Comparison of ENCODE assay signal across 32 cellular contexts in the genomic region with DNA sequence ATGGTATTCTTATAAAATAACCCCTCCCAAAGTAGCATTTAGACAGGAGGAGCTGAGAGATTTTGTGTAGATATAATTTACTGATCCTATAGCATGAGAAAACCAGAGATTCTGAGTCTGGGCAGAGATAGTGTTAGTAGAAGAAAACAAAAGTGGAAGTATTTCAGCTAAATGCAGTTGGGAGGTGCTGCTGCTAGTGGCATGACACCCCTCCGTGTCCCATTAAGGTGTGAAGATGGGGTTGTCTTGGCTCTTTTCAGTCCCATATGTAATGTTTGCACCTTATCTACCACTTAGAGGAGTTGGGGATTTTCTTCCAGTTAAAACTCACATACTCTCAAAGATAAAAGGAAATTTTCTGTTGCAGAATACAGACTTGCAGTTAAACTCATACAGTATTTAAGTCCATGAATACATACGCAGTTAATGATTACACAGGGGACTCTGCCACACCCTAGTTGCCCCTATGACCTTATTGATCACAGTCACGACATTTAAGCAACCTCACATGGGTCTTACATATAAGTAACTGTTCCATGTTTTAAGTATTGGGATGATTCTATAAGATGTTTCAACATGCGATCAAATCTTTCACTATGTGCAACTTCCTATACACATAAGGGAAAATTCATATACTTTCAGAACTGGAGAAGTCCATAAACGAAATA. TPM values are rescaled to one million over a fixed set of nuclear protein-coding genes. Genes with fewer than 3 reads are reported as not detected.
DNase-seq lines count a peak whose midpoint lies in the region; ATAC-seq, FAIRE-seq and TF ChIP-seq lines count a peak whose summit lies in the region.
"Had no signal": no experiment of that assay in that cellular context is flagged by ENCODE, and none has a peak within 500 bp of the region (broad histone marks: within the 10 kb centered on the region; RNA-seq: fewer than 3 reads in every experiment).

No MANE protein-coding gene starts in this region.

- no peaks in the 10 kb centered on the region for H4K20me1 ChIP-seq in Loucy (ENCODE audit: insufficient read depth, low read length, poor library complexity, severe bottlenecking)
- H4K20me1 ChIP-seq in keratinocyte (ENCODE audit: control insufficient read depth, extremely low read depth, insufficient read depth, low read length): no peaks in the 10 kb centered on the region

- no peak overlapping the region for H3K4me2 ChIP-seq in Loucy (ENCODE audit: low read depth, low read length, poor library complexity, severe bottlenecking)
- H3K4me2 ChIP-seq in keratinocyte (ENCODE audit: control insufficient read depth, extremely low read depth, insufficient read depth, low read depth, low read length): no peak overlapping the region
- H3K4me2 ChIP-seq: SK-N-SH had no signal

- H3K79me2 ChIP-seq in Loucy (ENCODE audit: insufficient read depth, low read length) (no peaks in the 10 kb centered on the region), keratinocyte (ENCODE audit: control insufficient read depth, insufficient read depth, low read length) (no peaks in the 10 kb centered on the region)

- no peaks in the 10 kb centered on the region for H3K9me2 ChIP-seq in Loucy (replicated peaks; ENCODE audit: low read depth, low read length)
- H3K9me2 ChIP-seq: SK-N-SH had no signal

- no peak overlapping the region for H3K27ac ChIP-seq in keratinocyte (ENCODE audit: control insufficient read depth, insufficient read depth, low read length)
- H3K27ac ChIP-seq: foreskin keratinocyte, ovary, RWPE1, uterus had no signal

- H3K27me3 Mint-ChIP-seq in activated CD8-positive, alpha-beta memory T cell treated with anti-CD3 and anti-CD28 coated beads, Interleukin-2, amount 10 ng/mL, durations not matched to agents 7 days and 5 days: peaks cover 5% of the 10 kb centered on the region
- peaks cover 13% of the 10 kb centered on the region for H3K27me3 Mint-ChIP-seq in T-helper 2 cell treated with Interferon-gamma antibody and Interleukin-4, amounts not matched to agents 5 μg/mL and 100 μg/mL, for 36 hours (ENCODE audit: low read depth)

- H3K27me3 ChIP-seq in Loucy (ENCODE audit: insufficient read depth, low read length, poor library complexity, severe bottlenecking) (no peaks in the 10 kb centered on the region), keratinocyte (ENCODE audit: control insufficient read depth, extremely low read depth, insufficient read depth, low read length) (no peaks in the 10 kb centered on the region)
- H3K27me3 ChIP-seq: foreskin keratinocyte, ovary, uterus had no signal

- FAIRE-seq in keratinocyte (lab: Jason Lieb, UNC): peak; percentile 17
- FAIRE-seq: H1 had no signal

- H3K27ac Mint-ChIP-seq in activated CD8-positive, alpha-beta memory T cell treated with anti-CD3 and anti-CD28 coated beads, Interleukin-2, amount 10 ng/mL, durations not matched to agents 7 days and 5 days: no peak overlapping the region
- H3K27ac Mint-ChIP-seq in stimulated activated effector memory CD8-positive, alpha-beta T cell treated with anti-CD3 and anti-CD28 coated beads, Interleukin-12 subunit alpha, Interleukin-12 subunit beta, amount 100 ng/mL, for 72 hours: no peak overlapping the region
- H3K27ac Mint-ChIP-seq in T-helper 2 cell treated with Interferon-gamma antibody and Interleukin-4, amounts not matched to agents 5 μg/mL and 100 μg/mL, for 36 hours: no peak overlapping the region
- H3K27ac Mint-ChIP-seq: activated CD8-positive, alpha-beta T cell treated with anti-CD3 and anti-CD28 coated beads for 36 hours; activated naive CD4-positive, alpha-beta T cell treated with anti-CD3 and anti-CD28 coated beads, Interleukin-2, amount 10 ng/mL, durations not matched to agents 7 days and 5 days; naive thymus-derived CD8-positive, alpha-beta T cell had no signal

- no peak for DNase-seq in activated CD8-positive, alpha-beta memory T cell treated with anti-CD3 and anti-CD28 coated beads, Interleukin-2, amount 10 ng/mL, durations not matched to agents 7 days and 5 days
- no peak for DNase-seq in activated CD8-positive, alpha-beta memory T cell treated with anti-CD3 and anti-CD28 coated beads, Interleukin-2, amount 50 U/mL, for 48 hours
- no peak for DNase-seq in keratinocyte (ENCODE audit: low read depth, low spot score)
- DNase-seq in stimulated activated effector memory CD8-positive, alpha-beta T cell treated with anti-CD3 and anti-CD28 coated beads, Interleukin-12 subunit alpha, Interleukin-12 subunit beta, amount 100 ng/mL, for 72 hours (ENCODE audit: low spot score in 2 of 2): no peak
- no peak for DNase-seq in T-helper 2 cell treated with Interferon-gamma antibody and Interleukin-4, amounts not matched to agents 5 μg/mL and 100 μg/mL, for 36 hours (ENCODE audit: low spot score)
- no peak for DNase-seq in NCI-H2227 (lab: John Stamatoyannopoulos, UW; ENCODE audit: unreplicated experiment)
- DNase-seq in DMS 273 treated with DMSO at 0.1 percent for 48 hours (lab: John Stamatoyannopoulos, UW): no peak
- DNase-seq: 8988T; activated CD4-positive, CD25-positive, alpha-beta regulatory T cell; activated CD8-positive, alpha-beta T cell treated with anti-CD3 and anti-CD28 coated beads for 36 hours; activated naive CD4-positive, alpha-beta T cell treated with anti-CD3 and anti-CD28 coated beads, Interleukin-2, amount 10 ng/mL, durations not matched to agents 7 days and 5 days; activated T-cell treated with anti-CD3 and anti-CD28 coated beads, Interleukin-2, amount 50 U/mL, for 48 hours; anterior cingulate cortex; BE2C; central memory CD4-positive, alpha-beta T cell; COR-L47; erythroblast; MG63; NCI-H1694 treated with DMSO at 0.1 percent for 48 hours; ovary; right cardiac atrium; SK-N-SH; stimulated activated CD4-positive, alpha-beta T cell treated with anti-CD3 and anti-CD28 coated beads, Interleukin-15, amount 100 ng/mL, for 24 hours; substantia nigra; T-helper 9 cell; uterus had no signal

- H3K36me3 ChIP-seq in Loucy (ENCODE audit: insufficient read depth, low read length) (no peaks in the 10 kb centered on the region), keratinocyte (ENCODE audit: control insufficient read depth in 2 of 2, extremely low read depth in 1 of 2, insufficient read depth in 2 of 2, low read length in 2 of 2) (no peaks in the 10 kb centered on the region)
- H3K36me3 ChIP-seq: BE2C, MG63, ovary, uterus had no signal

- H3K4me1 ChIP-seq in Loucy (ENCODE audit: insufficient read depth, low read length, poor library complexity, severe bottlenecking) (no peaks in the 10 kb centered on the region), keratinocyte (ENCODE audit: control insufficient read depth, extremely low read depth, insufficient read depth, low read length) (peaks cover 17% of the 10 kb centered on the region)
- H3K4me1 ChIP-seq: BE2C, uterus had no signal

- dilution Hi-C loops in keratinocyte (cut with MboI; ENCODE audit: extremely low pct_ligation_motif_present, low sequenced_read_pairs): no loop called here

- no peaks in the 10 kb centered on the region for H3K9me3 Mint-ChIP-seq in activated CD8-positive, alpha-beta memory T cell treated with anti-CD3 and anti-CD28 coated beads, Interleukin-2, amount 10 ng/mL, durations not matched to agents 7 days and 5 days (ENCODE audit: low read depth)
- no peaks in the 10 kb centered on the region for H3K9me3 Mint-ChIP-seq in stimulated activated effector memory CD8-positive, alpha-beta T cell treated with anti-CD3 and anti-CD28 coated beads, Interleukin-12 subunit alpha, Interleukin-12 subunit beta, amount 100 ng/mL, for 72 hours
- H3K9me3 Mint-ChIP-seq in T-helper 2 cell treated with Interferon-gamma antibody and Interleukin-4, amounts not matched to agents 5 μg/mL and 100 μg/mL, for 36 hours: no peaks in the 10 kb centered on the region
- H3K9me3 Mint-ChIP-seq: activated CD8-positive, alpha-beta T cell treated with anti-CD3 and anti-CD28 coated beads for 36 hours; activated naive CD4-positive, alpha-beta T cell treated with anti-CD3 and anti-CD28 coated beads, Interleukin-2, amount 10 ng/mL, durations not matched to agents 7 days and 5 days; naive thymus-derived CD8-positive, alpha-beta T cell had no signal

- CTCF ChIA-PET in activated CD8-positive, alpha-beta memory T cell treated with anti-CD3 and anti-CD28 coated beads, Interleukin-2, amount 10 ng/mL, durations not matched to agents 7 days and 5 days (lab: Charles Lee): no interaction called here

- no peaks in the 10 kb centered on the region for H3K9me1 ChIP-seq in keratinocyte (ENCODE audit: control insufficient read depth, extremely low read depth, insufficient read depth, low read length)

- H3K9ac ChIP-seq in Loucy (ENCODE audit: low read depth, low read length, poor library complexity, severe bottlenecking): no peak overlapping the region
- no peak overlapping the region for H3K9ac ChIP-seq in keratinocyte (ENCODE audit: control insufficient read depth, extremely low read depth, insufficient read depth, low read length)
- H3K9ac ChIP-seq: SK-N-SH had no signal

- H3K4me3 ChIP-seq in Loucy (ENCODE audit: low read length, poor library complexity, severe bottlenecking) (no peak overlapping the region), keratinocyte (ENCODE audit: control insufficient read depth in 2 of 3, extremely low read depth in 1 of 3, insufficient read depth in 2 of 3, low read depth in 1 of 3, low read length in 3 of 3) (no peak overlapping the region)
- H3K4me3 ChIP-seq: MG63, ovary, uterus had no signal

- H3K36me3 Mint-ChIP-seq in activated CD8-positive, alpha-beta memory T cell treated with anti-CD3 and anti-CD28 coated beads, Interleukin-2, amount 10 ng/mL, durations not matched to agents 7 days and 5 days: no peaks in the 10 kb centered on the region
- H3K36me3 Mint-ChIP-seq in stimulated activated effector memory CD8-positive, alpha-beta T cell treated with anti-CD3 and anti-CD28 coated beads, Interleukin-12 subunit alpha, Interleukin-12 subunit beta, amount 100 ng/mL, for 72 hours: no peaks in the 10 kb centered on the region
- H3K36me3 Mint-ChIP-seq in T-helper 2 cell treated with Interferon-gamma antibody and Interleukin-4, amounts not matched to agents 5 μg/mL and 100 μg/mL, for 36 hours (ENCODE audit: low read depth): no peaks in the 10 kb centered on the region
- H3K36me3 Mint-ChIP-seq: activated naive CD4-positive, alpha-beta T cell treated with anti-CD3 and anti-CD28 coated beads, Interleukin-2, amount 10 ng/mL, durations not matched to agents 7 days and 5 days; naive thymus-derived CD8-positive, alpha-beta T cell had no signal

- peaks cover 10% of the 10 kb centered on the region for H3K4me1 Mint-ChIP-seq in activated CD8-positive, alpha-beta memory T cell treated with anti-CD3 and anti-CD28 coated beads, Interleukin-2, amount 10 ng/mL, durations not matched to agents 7 days and 5 days
- no peaks in the 10 kb centered on the region for H3K4me1 Mint-ChIP-seq in stimulated activated effector memory CD8-positive, alpha-beta T cell treated with anti-CD3 and anti-CD28 coated beads, Interleukin-12 subunit alpha, Interleukin-12 subunit beta, amount 100 ng/mL, for 72 hours
- H3K4me1 Mint-ChIP-seq in T-helper 2 cell treated with Interferon-gamma antibody and Interleukin-4, amounts not matched to agents 5 μg/mL and 100 μg/mL, for 36 hours (ENCODE audit: low read depth): no peaks in the 10 kb centered on the region

- H3K9me3 ChIP-seq in Loucy (ENCODE audit: insufficient read depth, low read depth, low read length) (no peaks in the 10 kb centered on the region), keratinocyte (ENCODE audit: control insufficient read depth, low read depth, low read length) (no peaks in the 10 kb centered on the region)
- H3K9me3 ChIP-seq: BE2C, MG63, ovary, SK-N-SH, uterus had no signal

- H2AFZ ChIP-seq in Loucy (ENCODE audit: low read length) (peak overlapping the region; percentile 57; the same call in 1 of the 2 replicates), keratinocyte (ENCODE audit: control insufficient read depth, low read length) (peak overlapping the region; percentile 8)

- no peak for TF ChIP-seq CTCF in Loucy (conservative IDR thresholded peaks at IDR 0.05; ENCODE audit: low read length)
- TF ChIP-seq CTCF in keratinocyte (optimal IDR thresholded peaks at IDR 0.05 in 1 of 3, IDR thresholded peaks at IDR 0.05 in 1 of 3, conservative IDR thresholded peaks at IDR 0.05 in 1 of 3; ENCODE audit: extremely low read depth in 1 of 3, insufficient read depth in 2 of 3, low read length in 3 of 3): no peak

- H3K4me3 Mint-ChIP-seq in activated CD8-positive, alpha-beta memory T cell treated with anti-CD3 and anti-CD28 coated beads, Interleukin-2, amount 10 ng/mL, durations not matched to agents 7 days and 5 days: no peak overlapping the region
- H3K4me3 Mint-ChIP-seq in stimulated activated effector memory CD8-positive, alpha-beta T cell treated with anti-CD3 and anti-CD28 coated beads, Interleukin-12 subunit alpha, Interleukin-12 subunit beta, amount 100 ng/mL, for 72 hours: peak overlapping the region; percentile 8
- no peak overlapping the region for H3K4me3 Mint-ChIP-seq in T-helper 2 cell treated with Interferon-gamma antibody and Interleukin-4, amounts not matched to agents 5 μg/mL and 100 μg/mL, for 36 hours
- H3K4me3 Mint-ChIP-seq: activated CD8-positive, alpha-beta T cell treated with anti-CD3 and anti-CD28 coated beads for 36 hours; activated naive CD4-positive, alpha-beta T cell treated with anti-CD3 and anti-CD28 coated beads, Interleukin-2, amount 10 ng/mL, durations not matched to agents 7 days and 5 days; naive thymus-derived CD8-positive, alpha-beta T cell had no signal

- no peaks in the 10 kb centered on the region for H3F3A ChIP-seq in Loucy (ENCODE audit: low read depth)

- ATAC-seq in activated CD8-positive, alpha-beta memory T cell treated with anti-CD3 and anti-CD28 coated beads, Interleukin-2, amount 10 ng/mL, durations not matched to agents 7 days and 5 days: peak; percentile 67
- ATAC-seq in stimulated activated effector memory CD8-positive, alpha-beta T cell treated with anti-CD3 and anti-CD28 coated beads, Interleukin-12 subunit alpha, Interleukin-12 subunit beta, amount 100 ng/mL, for 72 hours: peak; percentile 45
- ATAC-seq: activated CD8-positive, alpha-beta T cell treated with anti-CD3 and anti-CD28 coated beads for 36 hours; foreskin keratinocyte; naive thymus-derived CD8-positive, alpha-beta T cell; right cardiac atrium had no signal

RNA-seq across cellular contexts. Expression of a gene that starts 11.5 kb away (rescaled TPM):
- not detected for total RNA-seq in activated CD8-positive, alpha-beta memory T cell treated with anti-CD3 and anti-CD28 coated beads, Interleukin-2, amount 10 ng/mL, durations not matched to agents 7 days and 5 days
- not detected in 3 replicates for polyA plus RNA-seq in keratinocyte
- polyA plus RNA-seq in keratinocyte (2011; ENCODE audit: low read depth): not detected
- polyA plus RNA-seq in keratinocyte (2011; cell fraction: cytosol; rRNA removed): not detected in 2 replicates
- not detected in 2 replicates for polyA plus RNA-seq in keratinocyte (2011; cell fraction: nucleus; rRNA removed)
- not detected in 2 replicates for polyA plus RNA-seq in keratinocyte (2012; ENCODE audit: low replicate concordance)
- not detected in 3 replicates for polyA minus RNA-seq in keratinocyte
- polyA minus RNA-seq in keratinocyte (2011; cell fraction: cytosol; rRNA and poly(A)+ RNA removed): not detected
- not detected in 2 replicates for polyA minus RNA-seq in keratinocyte (2011; cell fraction: nucleus; rRNA and poly(A)+ RNA removed)
- total RNA-seq: activated CD8-positive, alpha-beta T cell treated with anti-CD3 and anti-CD28 coated beads for 36 hours; foreskin keratinocyte; H1; kidney epithelial cell; naive thymus-derived CD8-positive, alpha-beta T cell; ovary; right cardiac atrium; uterus had no signal
- polyA plus RNA-seq: foreskin keratinocyte; H1; naive thymus-derived CD8-positive, alpha-beta T cell; ovary; right cardiac atrium; SK-N-SH had no signal

RNA-seq across cellular contexts. Expression of a gene that starts 23.0 kb away (rescaled TPM):
- total RNA-seq in activated CD8-positive, alpha-beta memory T cell treated with anti-CD3 and anti-CD28 coated beads, Interleukin-2, amount 10 ng/mL, durations not matched to agents 7 days and 5 days: not detected
- polyA plus RNA-seq in keratinocyte: not detected in 3 replicates
- polyA plus RNA-seq in keratinocyte (2011; ENCODE audit: low read depth): not detected
- polyA plus RNA-seq in keratinocyte (2011; cell fraction: cytosol; rRNA removed): not detected in 2 replicates
- polyA plus RNA-seq in keratinocyte (2011; cell fraction: nucleus; rRNA removed): not detected in 2 replicates
- polyA plus RNA-seq in keratinocyte (2012; ENCODE audit: low replicate concordance): not detected in 2 replicates
- polyA minus RNA-seq in keratinocyte: not detected in 3 replicates
- not detected for polyA minus RNA-seq in keratinocyte (2011; cell fraction: cytosol; rRNA and poly(A)+ RNA removed)
- not detected in 2 replicates for polyA minus RNA-seq in keratinocyte (2011; cell fraction: nucleus; rRNA and poly(A)+ RNA removed)
- total RNA-seq: activated CD8-positive, alpha-beta T cell treated with anti-CD3 and anti-CD28 coated beads for 36 hours; foreskin keratinocyte; H1; kidney epithelial cell; naive thymus-derived CD8-positive, alpha-beta T cell; ovary; right cardiac atrium; uterus had no signal
- polyA plus RNA-seq: foreskin keratinocyte; H1; naive thymus-derived CD8-positive, alpha-beta T cell; ovary; right cardiac atrium; SK-N-SH had no signal

RNA-seq across cellular contexts. Expression of a gene that starts 42.5 kb away (rescaled TPM):
- total RNA-seq in activated CD8-positive, alpha-beta memory T cell treated with anti-CD3 and anti-CD28 coated beads, Interleukin-2, amount 10 ng/mL, durations not matched to agents 7 days and 5 days: not detected
- not detected in 3 replicates for polyA plus RNA-seq in keratinocyte
- polyA plus RNA-seq in keratinocyte (2011; ENCODE audit: low read depth): not detected
- polyA plus RNA-seq in keratinocyte (2011; cell fraction: cytosol; rRNA removed): not detected in 2 replicates
- polyA plus RNA-seq in keratinocyte (2011; cell fraction: nucleus; rRNA removed): not detected in 2 replicates
- polyA plus RNA-seq in keratinocyte (2012; ENCODE audit: low replicate concordance): not detected in 2 replicates
- polyA minus RNA-seq in keratinocyte: not detected in 3 replicates
- not detected for polyA minus RNA-seq in keratinocyte (2011; cell fraction: cytosol; rRNA and poly(A)+ RNA removed)
- polyA minus RNA-seq in keratinocyte (2011; cell fraction: nucleus; rRNA and poly(A)+ RNA removed): not detected in 2 replicates
- total RNA-seq: activated CD8-positive, alpha-beta T cell treated with anti-CD3 and anti-CD28 coated beads for 36 hours; foreskin keratinocyte; H1; kidney epithelial cell; naive thymus-derived CD8-positive, alpha-beta T cell; ovary; right cardiac atrium; uterus had no signal
- polyA plus RNA-seq: foreskin keratinocyte; naive thymus-derived CD8-positive, alpha-beta T cell; ovary; right cardiac atrium; SK-N-SH had no signal

RNA-seq across cellular contexts. Expression of a gene that starts 46.4 kb away (rescaled TPM):
- not detected for total RNA-seq in activated CD8-positive, alpha-beta memory T cell treated with anti-CD3 and anti-CD28 coated beads, Interleukin-2, amount 10 ng/mL, durations not matched to agents 7 days and 5 days
- not detected in 3 replicates for polyA plus RNA-seq in keratinocyte
- polyA plus RNA-seq in keratinocyte (2011; ENCODE audit: low read depth): not detected
- polyA plus RNA-seq in keratinocyte (2011; cell fraction: cytosol; rRNA removed): not detected in 2 replicates
- not detected in 2 replicates for polyA plus RNA-seq in keratinocyte (2011; cell fraction: nucleus; rRNA removed)
- polyA plus RNA-seq in keratinocyte (2012; ENCODE audit: low replicate concordance): not detected in 2 replicates
- not detected in 3 replicates for polyA minus RNA-seq in keratinocyte
- not detected for polyA minus RNA-seq in keratinocyte (2011; cell fraction: cytosol; rRNA and poly(A)+ RNA removed)
- polyA minus RNA-seq in keratinocyte (2011; cell fraction: nucleus; rRNA and poly(A)+ RNA removed): not detected in 2 replicates
- total RNA-seq: activated CD8-positive, alpha-beta T cell treated with anti-CD3 and anti-CD28 coated beads for 36 hours; foreskin keratinocyte; H1; kidney epithelial cell; naive thymus-derived CD8-positive, alpha-beta T cell; right cardiac atrium had no signal
- polyA plus RNA-seq: foreskin keratinocyte; H1; naive thymus-derived CD8-positive, alpha-beta T cell; ovary; right cardiac atrium; SK-N-SH had no signal
